In the genomic region with DNA sequence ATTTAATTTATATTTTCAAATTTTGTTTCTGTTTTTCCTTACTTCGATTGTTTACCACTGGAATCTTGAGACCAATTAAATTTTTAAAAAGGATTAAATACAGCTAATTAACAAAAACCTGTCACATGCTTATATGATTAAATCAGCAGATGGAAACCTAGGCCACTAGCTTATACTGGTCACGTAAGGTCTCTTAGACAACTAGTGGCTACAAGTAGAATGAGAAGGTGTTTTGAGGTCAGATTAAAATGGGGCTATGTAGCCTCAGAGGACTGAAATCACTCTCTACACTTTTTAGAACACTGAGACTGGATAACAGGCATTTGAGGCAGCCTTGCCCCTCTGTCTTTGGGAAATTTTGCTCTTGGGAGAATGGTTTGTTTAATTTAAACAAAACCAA, we compare ENCODE assay signal across 14 cellular contexts.
DNase-seq lines count a peak whose midpoint lies in the region; ATAC-seq and TF ChIP-seq lines count a peak whose summit lies in the region.
"Had no signal": no experiment of that assay in that cellular context is flagged by ENCODE, and none has a peak within 500 bp of the region (broad histone marks: within the 10 kb centered on the region; RNA-seq: fewer than 3 reads in every experiment).

No MANE protein-coding gene starts in this region.

- intact Hi-C loops in ovary (cut with DNase I): no loop called here

- H3K4me3 ChIP-seq in ovary: no peak overlapping the region
- H3K4me3 ChIP-seq in brain microvascular endothelial cell (ENCODE audit: low read depth, low read length): no peak overlapping the region
- H3K4me3 ChIP-seq: GM23248 had no signal

- no peaks in the 10 kb centered on the region for H3K4me1 ChIP-seq in ovary (ENCODE audit: insufficient read depth)

- H3K36me3 ChIP-seq in ovary (no peaks in the 10 kb centered on the region), brain microvascular endothelial cell (replicated peaks) (no peaks in the 10 kb centered on the region)

- no peaks in the 10 kb centered on the region for H3K9me3 ChIP-seq in ovary

- in situ Hi-C loops in brain microvascular endothelial cell (cut with HindIII; ENCODE audit: low pct_ligation_motif_present, low sequenced_read_pairs): no loop called here

- TF ChIP-seq POLR2A in ovary (IDR thresholded peaks at IDR 0.05): no peak

- H3K27me3 ChIP-seq in ovary: no peaks in the 10 kb centered on the region
- no peaks in the 10 kb centered on the region for H3K27me3 ChIP-seq in brain microvascular endothelial cell (replicated peaks)

- 0 out of 2 replicates have a peak, but pooled peaks cover 5% of the 10 kb centered on the region for H3K4me1 Mint-ChIP-seq in WTC11
- H3K4me1 Mint-ChIP-seq: CD4-positive, alpha-beta memory T cell had no signal

- H3K27me3 Mint-ChIP-seq in WTC11 (ENCODE audit: low read depth): no peaks in the 10 kb centered on the region

- H3K27ac Mint-ChIP-seq in WTC11: no peak overlapping the region
- H3K27ac Mint-ChIP-seq: CD4-positive, alpha-beta memory T cell; H9 had no signal

- POLR2A ChIA-PET in WTC11 (lab: Charles Lee): no interaction called here

- TF ChIP-seq EP300 in ovary (IDR thresholded peaks at IDR 0.05): no peak

- no peaks in the 10 kb centered on the region for H3K9me3 Mint-ChIP-seq in WTC11
- H3K9me3 Mint-ChIP-seq: H9 had no signal

- 54 to 68% (median 60%) methylated on average over 2 of the region's 2 CpGs for WGBS in ovary, 3 donors

- H3K36me3 Mint-ChIP-seq in WTC11: no peaks in the 10 kb centered on the region
- H3K36me3 Mint-ChIP-seq: CD4-positive, alpha-beta memory T cell had no signal

- no peak overlapping the region for H3K4me3 Mint-ChIP-seq in WTC11
- H3K4me3 Mint-ChIP-seq: CD4-positive, alpha-beta memory T cell; H9 had no signal

- H3K27ac ChIP-seq in ovary: no peak overlapping the region
- H3K27ac ChIP-seq in brain microvascular endothelial cell: no peak overlapping the region
- H3K27ac ChIP-seq: GM23248 had no signal

- CTCF ChIA-PET in WTC11 (lab: Charles Lee): no interaction called here

- DNase-seq in NCI-H524 (lab: John Stamatoyannopoulos, UW): peak; percentile 25 to 73
- peak; percentile 92 for DNase-seq in NCI-H82 (lab: John Stamatoyannopoulos, UW)
- DNase-seq in WTC11 (ENCODE audit: low spot score): no peak
- DNase-seq in ovary: no peak
- no peak for DNase-seq in brain microvascular endothelial cell
- DNase-seq: C1 segment of cervical spinal cord; Calu3; CD4-positive, alpha-beta memory T cell; COR-L47; DND-41; GM23248; H9 had no signal

- TF ChIP-seq CTCF in WTC11 (IDR thresholded peaks at IDR 0.05) (no peak), ovary (IDR thresholded peaks at IDR 0.05) (no peak), brain microvascular endothelial cell (IDR thresholded peaks at IDR 0.05; ENCODE audit: low read depth, low read length, missing control alignments) (no peak)

- ATAC-seq in WTC11 (peak; percentile 53; the same call in 1 of the 2 replicates), HG03354 (IDR thresholded peaks at IDR 0.05; ENCODE audit: poor library complexity, severe bottlenecking, unreplicated experiment) (no peak)
- ATAC-seq: HCT116 had no signal

TF ChIP-seq in WTC11, 78 proteins besides CTCF, POLR2A, EP300 and RAD21:
- TF ChIP-seq, protein P1, sequence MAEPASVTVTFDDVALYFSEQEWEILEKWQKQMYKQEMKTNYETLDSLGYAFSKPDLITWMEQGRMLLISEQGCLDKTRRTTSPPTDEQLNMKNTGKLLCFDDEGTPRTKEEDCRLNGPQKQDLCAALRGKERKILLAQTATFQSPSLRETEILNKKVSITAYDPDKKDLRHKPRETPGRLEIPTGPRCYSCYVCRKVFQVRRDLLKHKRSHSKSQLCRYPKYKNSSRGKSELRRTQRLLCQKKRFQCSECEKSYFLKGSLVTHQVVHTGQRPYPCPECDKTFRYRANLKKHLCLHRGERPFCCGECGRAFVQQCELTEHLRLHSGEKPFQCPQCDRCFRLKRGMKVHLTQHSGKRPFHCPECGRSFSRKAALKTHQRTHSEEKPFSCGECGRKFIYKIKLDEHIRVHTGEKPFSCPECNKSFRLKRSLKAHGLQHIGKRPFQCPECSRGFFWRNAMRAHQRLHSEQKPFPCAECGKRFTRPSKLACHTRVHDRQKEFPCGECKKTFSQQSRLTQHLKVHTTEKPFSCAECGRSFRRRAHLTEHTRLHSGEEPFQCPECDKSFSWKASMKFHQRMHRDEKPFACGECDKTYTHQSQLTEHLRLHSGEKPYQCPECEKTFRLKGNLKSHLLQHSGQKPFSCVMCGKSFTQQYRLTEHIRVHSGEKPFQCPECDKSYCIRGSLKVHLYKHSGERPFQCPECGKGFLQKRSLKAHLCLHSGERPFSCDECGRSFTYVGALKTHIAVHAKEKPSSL (CRISPR knock-in tag; conservative IDR thresholded peaks at IDR 0.05): no peak
- no peak for TF ChIP-seq EMX1 (CRISPR knock-in tag; IDR thresholded peaks at IDR 0.05)
- no peak for TF ChIP-seq SMAD4 (CRISPR knock-in tag; IDR thresholded peaks at IDR 0.05)
- TF ChIP-seq ZNF138 (CRISPR knock-in tag; conservative IDR thresholded peaks at IDR 0.05): no peak
- TF ChIP-seq ZNF423 (CRISPR knock-in tag; IDR thresholded peaks at IDR 0.05): no peak
- no peak for TF ChIP-seq FOXK1 (CRISPR knock-in tag; IDR thresholded peaks at IDR 0.05)
- TF ChIP-seq, protein P2, sequence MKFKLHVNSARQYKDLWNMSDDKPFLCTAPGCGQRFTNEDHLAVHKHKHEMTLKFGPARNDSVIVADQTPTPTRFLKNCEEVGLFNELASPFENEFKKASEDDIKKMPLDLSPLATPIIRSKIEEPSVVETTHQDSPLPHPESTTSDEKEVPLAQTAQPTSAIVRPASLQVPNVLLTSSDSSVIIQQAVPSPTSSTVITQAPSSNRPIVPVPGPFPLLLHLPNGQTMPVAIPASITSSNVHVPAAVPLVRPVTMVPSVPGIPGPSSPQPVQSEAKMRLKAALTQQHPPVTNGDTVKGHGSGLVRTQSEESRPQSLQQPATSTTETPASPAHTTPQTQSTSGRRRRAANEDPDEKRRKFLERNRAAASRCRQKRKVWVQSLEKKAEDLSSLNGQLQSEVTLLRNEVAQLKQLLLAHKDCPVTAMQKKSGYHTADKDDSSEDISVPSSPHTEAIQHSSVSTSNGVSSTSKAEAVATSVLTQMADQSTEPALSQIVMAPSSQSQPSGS (CRISPR knock-in tag; IDR thresholded peaks at IDR 0.05; ENCODE audit: borderline replicate concordance, low read depth): no peak
- TF ChIP-seq, protein P3, sequence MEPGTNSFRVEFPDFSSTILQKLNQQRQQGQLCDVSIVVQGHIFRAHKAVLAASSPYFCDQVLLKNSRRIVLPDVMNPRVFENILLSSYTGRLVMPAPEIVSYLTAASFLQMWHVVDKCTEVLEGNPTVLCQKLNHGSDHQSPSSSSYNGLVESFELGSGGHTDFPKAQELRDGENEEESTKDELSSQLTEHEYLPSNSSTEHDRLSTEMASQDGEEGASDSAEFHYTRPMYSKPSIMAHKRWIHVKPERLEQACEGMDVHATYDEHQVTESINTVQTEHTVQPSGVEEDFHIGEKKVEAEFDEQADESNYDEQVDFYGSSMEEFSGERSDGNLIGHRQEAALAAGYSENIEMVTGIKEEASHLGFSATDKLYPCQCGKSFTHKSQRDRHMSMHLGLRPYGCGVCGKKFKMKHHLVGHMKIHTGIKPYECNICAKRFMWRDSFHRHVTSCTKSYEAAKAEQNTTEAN (CRISPR knock-in tag; IDR thresholded peaks at IDR 0.05): no peak
- no peak for TF ChIP-seq SMAD3 (CRISPR knock-in tag; IDR thresholded peaks at IDR 0.05; ENCODE audit: borderline replicate concordance)
- TF ChIP-seq, protein P4, sequence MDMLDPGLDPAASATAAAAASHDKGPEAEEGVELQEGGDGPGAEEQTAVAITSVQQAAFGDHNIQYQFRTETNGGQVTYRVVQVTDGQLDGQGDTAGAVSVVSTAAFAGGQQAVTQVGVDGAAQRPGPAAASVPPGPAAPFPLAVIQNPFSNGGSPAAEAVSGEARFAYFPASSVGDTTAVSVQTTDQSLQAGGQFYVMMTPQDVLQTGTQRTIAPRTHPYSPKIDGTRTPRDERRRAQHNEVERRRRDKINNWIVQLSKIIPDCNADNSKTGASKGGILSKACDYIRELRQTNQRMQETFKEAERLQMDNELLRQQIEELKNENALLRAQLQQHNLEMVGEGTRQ (CRISPR knock-in tag; IDR thresholded peaks at IDR 0.05): no peak
- TF ChIP-seq ZNF219 (CRISPR knock-in tag; IDR thresholded peaks at IDR 0.05; ENCODE audit: borderline replicate concordance): no peak

Comparison
In these comparisons a context has a peak if more than half of its experiments do, and no peak if none do; other contexts are left out.
1. DNase-seq: peak in NCI-H524 (2 of 2) and NCI-H82 (single experiment); none in WTC11 (single experiment), ovary (0 of 5) and brain microvascular endothelial cell (single experiment).